ENCODE assay signal across 6 cellular contexts in the genomic region with DNA sequence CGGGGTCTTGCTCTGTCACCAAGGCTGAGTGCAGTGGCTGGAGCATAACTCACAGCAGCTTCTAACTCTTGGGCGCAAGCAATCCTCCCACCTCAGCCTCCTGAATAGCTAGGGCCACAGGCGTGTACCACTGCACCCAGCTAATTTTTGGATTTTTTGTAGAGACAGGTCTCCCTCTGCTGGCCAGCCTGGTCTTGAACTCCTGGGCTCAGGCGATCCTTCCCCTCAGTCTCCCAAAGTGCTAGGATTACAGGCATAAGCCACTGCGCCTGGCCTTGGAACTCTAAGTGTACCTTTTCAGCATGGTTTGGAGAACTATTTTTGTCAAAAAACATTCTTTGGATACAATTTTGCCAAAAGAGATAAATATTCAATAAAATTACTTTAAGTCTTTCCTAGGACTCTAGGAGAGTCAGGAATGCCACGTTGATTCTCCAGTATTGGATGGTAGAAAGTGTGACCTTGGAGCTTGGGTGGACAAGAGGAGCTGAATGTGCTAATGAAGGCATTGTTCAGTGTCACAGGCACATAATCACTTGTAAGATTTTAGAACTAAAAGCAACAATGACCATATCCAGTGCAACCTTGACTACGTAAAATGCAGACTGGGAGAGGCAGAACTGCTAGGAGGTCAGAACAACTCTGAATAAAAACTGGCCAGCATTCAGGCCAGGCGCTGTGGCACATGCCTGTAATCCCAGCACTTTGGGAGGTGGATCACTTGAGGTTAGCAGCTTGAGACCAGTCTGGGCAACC. TPM values are rescaled to one million over a fixed set of nuclear protein-coding genes. Genes with fewer than 3 reads are reported as not detected.
DNase-seq lines count a peak whose midpoint lies in the region; ATAC-seq and TF ChIP-seq lines count a peak whose summit lies in the region.

No MANE protein-coding gene starts in this region.

- no peak overlapping the region for H3K4me3 ChIP-seq in CD4-positive, alpha-beta memory T cell (ENCODE audit: low read length in 2 of 2)
- H3K4me3 ChIP-seq in NB4 (ENCODE audit: low read depth, low read length) (peak overlapping the region; percentile 93), lung (no peak overlapping the region)

- no peaks in the 10 kb centered on the region for H3K27me3 Mint-ChIP-seq in CD4-positive, alpha-beta memory T cell
- no peaks in the 10 kb centered on the region for H3K27me3 Mint-ChIP-seq in activated T-helper 1 cell treated with anti-CD3 and anti-CD28 coated beads, Interleukin-12 subunit alpha, Interleukin-12 subunit beta, Interleukin-2, Interleukin-4 antibody, amounts not matched to agents 30 ng/mL and 10 ng/mL and 1 ng/mL, durations not matched to agents 14 hours and 24 hours and 36 hours (ENCODE audit: insufficient read depth)

- intact Hi-C loops in CD4-positive, alpha-beta memory T cell (cut with micrococcal nuclease), result loop anchor here (1.0 kb wide), 2 partner anchors 27 to 110 kb away; no protein-coding TSS in a partner anchor
- intact Hi-C loops in activated T-helper 1 cell treated with anti-CD3 and anti-CD28 coated beads, Interleukin-12 subunit alpha, Interleukin-12 subunit beta, Interleukin-2, Interleukin-4 antibody, amounts not matched to agents 30 ng/mL and 10 ng/mL and 1 ng/mL, durations not matched to agents 14 hours and 24 hours and 36 hours (cut with micrococcal nuclease), result loop anchor here (1.0 to 10.0 kb wide), 2 partner anchors 110 to 242 kb away; no protein-coding TSS in a partner anchor

- DNase-seq in CD4-positive, alpha-beta memory T cell, result peak; percentile 44 to 55 (median 49)
- peak; percentile 78 for DNase-seq in NB4 (ENCODE audit: low read depth)
- peak; percentile 11 for DNase-seq in activated T-helper 1 cell treated with anti-CD3 and anti-CD28 coated beads, Interleukin-12 subunit alpha, Interleukin-12 subunit beta, Interleukin-2, Interleukin-4 antibody, amounts not matched to agents 30 ng/mL and 10 ng/mL and 1 ng/mL, durations not matched to agents 14 hours and 24 hours and 36 hours (ENCODE audit: low spot score)
- DNase-seq in lung (ENCODE audit: low spot score), result no peak

- no peak overlapping the region for H3K27ac ChIP-seq in CD4-positive, alpha-beta memory T cell (ENCODE audit: low read depth, low read length)
- no peak overlapping the region for H3K27ac ChIP-seq in lung (ENCODE audit: low read depth in 1 of 2, low read length in 1 of 2)

- no peaks in the 10 kb centered on the region for H3K9me3 ChIP-seq in CD4-positive, alpha-beta memory T cell (ENCODE audit: control insufficient read depth in 1 of 2, low read length in 2 of 2)
- no peaks in the 10 kb centered on the region for H3K9me3 ChIP-seq in lung (ENCODE audit: control insufficient read depth in 2 of 2, insufficient read depth in 1 of 2, low read length in 1 of 2)

- H3K36me3 Mint-ChIP-seq in CD4-positive, alpha-beta memory T cell, result peaks cover 38 to 60% of the 10 kb centered on the region in 2 donors
- H3K36me3 Mint-ChIP-seq in activated T-helper 1 cell treated with anti-CD3 and anti-CD28 coated beads, Interleukin-12 subunit alpha, Interleukin-12 subunit beta, Interleukin-2, Interleukin-4 antibody, amounts not matched to agents 30 ng/mL and 10 ng/mL and 1 ng/mL, durations not matched to agents 14 hours and 24 hours and 36 hours (ENCODE audit: low read depth), result peaks cover 50% of the 10 kb centered on the region

- H3K4me3 Mint-ChIP-seq in CD4-positive, alpha-beta memory T cell, result peak overlapping the region in 7 of 8 donors; percentile 17 to 64 (median 29)
- H3K4me3 Mint-ChIP-seq in activated T-helper 1 cell treated with anti-CD3 and anti-CD28 coated beads, Interleukin-12 subunit alpha, Interleukin-12 subunit beta, Interleukin-2, Interleukin-4 antibody, amounts not matched to agents 30 ng/mL and 10 ng/mL and 1 ng/mL, durations not matched to agents 14 hours and 24 hours and 36 hours, result peak overlapping the region; percentile 26

- 70 to 72% methylated on average over 8 of the region's 8 CpGs for WGBS in lung, 2 donors

- peaks cover 39% of the 10 kb centered on the region for H3K36me3 ChIP-seq in CD4-positive, alpha-beta memory T cell (ENCODE audit: insufficient read depth, low read length)
- peaks cover 31 to 34% of the 10 kb centered on the region in 2 donors for H3K36me3 ChIP-seq in lung (ENCODE audit: control insufficient read depth in 2 of 2, insufficient read depth in 2 of 2, low read length in 2 of 2)

- CTCF ChIA-PET in CD4-positive, alpha-beta memory T cell (lab: Charles Lee; ENCODE audit: partially characterized antibody), result interaction anchor here (0.7 to 15.8 kb wide), 10 partner anchors 15 to 861 kb away, joined by 3 to 187 read pairs (median 4); a partner anchor contains a TSS

- peak overlapping the region; percentile 13 to 89 (median 53) for H3K27ac Mint-ChIP-seq in CD4-positive, alpha-beta memory T cell
- H3K27ac Mint-ChIP-seq in activated T-helper 1 cell treated with anti-CD3 and anti-CD28 coated beads, Interleukin-12 subunit alpha, Interleukin-12 subunit beta, Interleukin-2, Interleukin-4 antibody, amounts not matched to agents 30 ng/mL and 10 ng/mL and 1 ng/mL, durations not matched to agents 14 hours and 24 hours and 36 hours, result no peak overlapping the region

- POLR2A ChIA-PET in CD4-positive, alpha-beta memory T cell (lab: Charles Lee; ENCODE audit: partially characterized antibody), result interaction anchor here (0.6 to 2.1 kb wide), 4 partner anchors 10 to 22 kb away, joined by 3 to 6 read pairs (median 4); a partner anchor contains a TSS

- peaks cover 10 to 52% (median 35%) of the 10 kb centered on the region in 4 donors for H3K4me1 Mint-ChIP-seq in CD4-positive, alpha-beta memory T cell
- peaks cover 41% of the 10 kb centered on the region for H3K4me1 Mint-ChIP-seq in activated T-helper 1 cell treated with anti-CD3 and anti-CD28 coated beads, Interleukin-12 subunit alpha, Interleukin-12 subunit beta, Interleukin-2, Interleukin-4 antibody, amounts not matched to agents 30 ng/mL and 10 ng/mL and 1 ng/mL, durations not matched to agents 14 hours and 24 hours and 36 hours (ENCODE audit: low read depth)

- TF ChIP-seq POLR2A in NB4 (IDR thresholded peaks at IDR 0.05; ENCODE audit: extremely low read depth, insufficient read length), result no peak

- TF ChIP-seq CTCF in NB4 (IDR thresholded peaks at IDR 0.05; ENCODE audit: low read depth, low read length), result peak; percentile 64
- TF ChIP-seq CTCF in lung (IDR thresholded peaks at IDR 0.05; ENCODE audit: control extremely low read depth, extremely low read depth), result peak; percentile 16

- ATAC-seq in lung (ENCODE audit: insufficient read depth, low FRiP score) (no peak), GM21390 (IDR thresholded peaks at IDR 0.05; ENCODE audit: unreplicated experiment) (no peak), HG03571 (IDR thresholded peaks at IDR 0.05; ENCODE audit: unreplicated experiment) (no peak)

- peaks cover 40% of the 10 kb centered on the region for H3K4me1 ChIP-seq in CD4-positive, alpha-beta memory T cell (ENCODE audit: insufficient read depth, low read length)
- H3K4me1 ChIP-seq in lung (ENCODE audit: control insufficient read depth in 2 of 2, insufficient read depth in 2 of 2, low read length in 2 of 2), result peaks cover 3 to 5% of the 10 kb centered on the region in 2 donors

- no peaks in the 10 kb centered on the region for H3K9me3 Mint-ChIP-seq in CD4-positive, alpha-beta memory T cell
- no peaks in the 10 kb centered on the region for H3K9me3 Mint-ChIP-seq in activated T-helper 1 cell treated with anti-CD3 and anti-CD28 coated beads, Interleukin-12 subunit alpha, Interleukin-12 subunit beta, Interleukin-2, Interleukin-4 antibody, amounts not matched to agents 30 ng/mL and 10 ng/mL and 1 ng/mL, durations not matched to agents 14 hours and 24 hours and 36 hours

- H3K27me3 ChIP-seq in CD4-positive, alpha-beta memory T cell (ENCODE audit: insufficient read depth, low read length), result no peaks in the 10 kb centered on the region
- no peaks in the 10 kb centered on the region for H3K27me3 ChIP-seq in lung (ENCODE audit: control insufficient read depth, insufficient read depth)

RNA-seq across cellular contexts. Expression of a gene that starts 2.8 kb away (rescaled TPM):
- 100 to 1,000 TPM; 139 to 143 TPM for total RNA-seq in CD4-positive, alpha-beta memory T cell
- 100 to 1,000 TPM; 169 to 235 TPM for polyA plus RNA-seq in CD4-positive, alpha-beta memory T cell
- total RNA-seq in activated T-helper 1 cell treated with anti-CD3 and anti-CD28 coated beads, Interleukin-12 subunit alpha, Interleukin-12 subunit beta, Interleukin-2, Interleukin-4 antibody, amounts not matched to agents 30 ng/mL and 10 ng/mL and 1 ng/mL, durations not matched to agents 14 hours and 24 hours and 36 hours, result 233 and 239 TPM in 2 replicates
- 100 to 1,000 TPM in 1 of 2 donors, 10 to 100 TPM in 1; 100.0 to 128 TPM for total RNA-seq in lung
- 100 to 1,000 TPM in 1 of 2 donors, 10 to 100 TPM in 1; 76.6 to 127 TPM for polyA plus RNA-seq in lung

RNA-seq across cellular contexts. Expression of a gene that starts 20.5 kb away (rescaled TPM):
- 10 to 100 TPM; 30.2 to 31.9 TPM for total RNA-seq in CD4-positive, alpha-beta memory T cell
- 10 to 100 TPM in 1 of 2 donors, 1 to 10 TPM in 1; 9.3 to 21.2 TPM for polyA plus RNA-seq in CD4-positive, alpha-beta memory T cell
- 34.0 and 38.8 TPM in 2 replicates for total RNA-seq in activated T-helper 1 cell treated with anti-CD3 and anti-CD28 coated beads, Interleukin-12 subunit alpha, Interleukin-12 subunit beta, Interleukin-2, Interleukin-4 antibody, amounts not matched to agents 30 ng/mL and 10 ng/mL and 1 ng/mL, durations not matched to agents 14 hours and 24 hours and 36 hours
- total RNA-seq in lung, result 10 to 100 TPM; 27.5 to 27.6 TPM
- polyA plus RNA-seq in lung, result 10 to 100 TPM; 10.6 to 11.2 TPM

RNA-seq across cellular contexts. Expression of a gene that starts 20.6 kb away (rescaled TPM):
- total RNA-seq in CD4-positive, alpha-beta memory T cell, result 10 to 100 TPM; 17.3 to 22.8 TPM
- 10 to 100 TPM; 46.2 to 65.0 TPM for polyA plus RNA-seq in CD4-positive, alpha-beta memory T cell
- 50.7 and 55.7 TPM in 2 replicates for total RNA-seq in activated T-helper 1 cell treated with anti-CD3 and anti-CD28 coated beads, Interleukin-12 subunit alpha, Interleukin-12 subunit beta, Interleukin-2, Interleukin-4 antibody, amounts not matched to agents 30 ng/mL and 10 ng/mL and 1 ng/mL, durations not matched to agents 14 hours and 24 hours and 36 hours
- 10 to 100 TPM in 1 of 2 donors, 1 to 10 TPM in 1; 9.6 to 16.9 TPM for total RNA-seq in lung
- 10 to 100 TPM; 28.7 to 32.9 TPM for polyA plus RNA-seq in lung

RNA-seq across cellular contexts. Expression of a gene that starts 28.8 kb away (rescaled TPM):
- total RNA-seq in CD4-positive, alpha-beta memory T cell, result 100 to 1,000 TPM; 144 to 158 TPM
- 1,000 to 10,000 TPM in 1 of 2 donors, 100 to 1,000 TPM in 1; 828 to 1,220 TPM for polyA plus RNA-seq in CD4-positive, alpha-beta memory T cell
- total RNA-seq in activated T-helper 1 cell treated with anti-CD3 and anti-CD28 coated beads, Interleukin-12 subunit alpha, Interleukin-12 subunit beta, Interleukin-2, Interleukin-4 antibody, amounts not matched to agents 30 ng/mL and 10 ng/mL and 1 ng/mL, durations not matched to agents 14 hours and 24 hours and 36 hours, result 352 and 365 TPM in 2 replicates
- total RNA-seq in lung, result 100 to 1,000 TPM; 211 to 370 TPM
- 1,000 to 10,000 TPM in 1 of 2 donors, 100 to 1,000 TPM in 1; 679 to 1,397 TPM for polyA plus RNA-seq in lung

RNA-seq across cellular contexts. Expression of a gene that starts 29.2 kb away (rescaled TPM):
- total RNA-seq in CD4-positive, alpha-beta memory T cell, result 100 to 1,000 TPM in 1 of 2 experiments, 10 to 100 TPM in 1; 97.5 to 108 TPM
- polyA plus RNA-seq in CD4-positive, alpha-beta memory T cell, result 100 to 1,000 TPM; 348 to 351 TPM
- 341 and 356 TPM in 2 replicates for total RNA-seq in activated T-helper 1 cell treated with anti-CD3 and anti-CD28 coated beads, Interleukin-12 subunit alpha, Interleukin-12 subunit beta, Interleukin-2, Interleukin-4 antibody, amounts not matched to agents 30 ng/mL and 10 ng/mL and 1 ng/mL, durations not matched to agents 14 hours and 24 hours and 36 hours
- 100 to 1,000 TPM; 210 to 308 TPM for total RNA-seq in lung
- 100 to 1,000 TPM; 328 to 360 TPM for polyA plus RNA-seq in lung
